ENCODE assay signal across 1 cellular context in the genomic region with DNA sequence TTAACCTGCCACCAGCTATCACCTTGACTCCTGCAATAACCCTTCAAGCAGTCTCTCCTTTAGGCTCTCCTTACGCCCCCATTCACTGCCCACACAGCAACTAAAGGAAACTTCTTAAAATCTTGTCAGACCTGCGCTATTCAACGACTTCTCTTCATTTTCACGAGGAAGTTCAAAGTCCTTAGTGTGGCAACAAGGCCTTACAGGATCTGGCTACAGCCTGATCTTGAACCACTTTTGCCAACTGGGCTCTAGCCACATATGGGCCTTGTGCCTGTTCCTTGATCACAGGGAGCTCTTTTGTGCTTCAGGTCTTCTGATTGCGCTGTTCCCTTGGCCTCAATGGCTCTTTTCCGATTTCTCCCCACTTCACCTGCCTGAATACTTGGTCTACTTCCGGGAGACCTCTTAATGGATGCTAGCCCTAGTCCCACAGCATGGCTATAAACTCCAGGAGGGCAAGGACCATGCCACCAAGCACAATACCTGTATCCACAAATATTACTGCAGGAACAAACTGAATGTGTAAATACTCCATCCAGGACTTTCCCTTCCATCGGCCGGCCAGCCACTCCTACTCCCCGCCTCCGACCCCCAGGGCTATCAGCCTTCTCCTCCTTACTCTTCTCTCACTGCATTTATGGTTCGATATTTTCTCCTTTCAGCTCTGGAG.
TF ChIP-seq lines count a peak whose summit lies in the region.

No MANE protein-coding gene starts in this region.

TF ChIP-seq in HepG2, 621 proteins besides CTCF, POLR2A, EP300 and RAD21 (continued from another document and continues in another):
- TF ChIP-seq, protein P1, sequence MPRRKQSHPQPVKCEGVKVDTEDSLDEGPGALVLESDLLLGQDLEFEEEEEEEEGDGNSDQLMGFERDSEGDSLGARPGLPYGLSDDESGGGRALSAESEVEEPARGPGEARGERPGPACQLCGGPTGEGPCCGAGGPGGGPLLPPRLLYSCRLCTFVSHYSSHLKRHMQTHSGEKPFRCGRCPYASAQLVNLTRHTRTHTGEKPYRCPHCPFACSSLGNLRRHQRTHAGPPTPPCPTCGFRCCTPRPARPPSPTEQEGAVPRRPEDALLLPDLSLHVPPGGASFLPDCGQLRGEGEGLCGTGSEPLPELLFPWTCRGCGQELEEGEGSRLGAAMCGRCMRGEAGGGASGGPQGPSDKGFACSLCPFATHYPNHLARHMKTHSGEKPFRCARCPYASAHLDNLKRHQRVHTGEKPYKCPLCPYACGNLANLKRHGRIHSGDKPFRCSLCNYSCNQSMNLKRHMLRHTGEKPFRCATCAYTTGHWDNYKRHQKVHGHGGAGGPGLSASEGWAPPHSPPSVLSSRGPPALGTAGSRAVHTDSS (CRISPR knock-in tag; conservative IDR thresholded peaks at IDR 0.05), result no peak
- TF ChIP-seq SRSF4 (IDR thresholded peaks at IDR 0.05; ENCODE audit: low read depth, low read length, poor library complexity, severe bottlenecking) (no peak), ZNF383 (CRISPR knock-in tag; IDR thresholded peaks at IDR 0.05; ENCODE audit: borderline replicate concordance) (no peak), ARID2 (CRISPR knock-in tag; IDR thresholded peaks at IDR 0.05; ENCODE audit: borderline replicate concordance) (no peak), NR2F1 (CRISPR knock-in tag; IDR thresholded peaks at IDR 0.05) (no peak), GABPB1 (CRISPR knock-in tag; IDR thresholded peaks at IDR 0.05) (no peak), HNF4A (CRISPR knock-in tag; IDR thresholded peaks at IDR 0.05) (peak; percentile 43; the same call in 1 of the 2 replicates), ZNF781 (CRISPR knock-in tag; IDR thresholded peaks at IDR 0.05; ENCODE audit: borderline replicate concordance, not compliant biosample characterization) (no peak), GTF2F1 (IDR thresholded peaks at IDR 0.05; ENCODE audit: low read length) (no peak), MED8 (CRISPR knock-in tag; IDR thresholded peaks at IDR 0.05; ENCODE audit: insufficient replicate concordance) (no peak), ZNF879 (CRISPR knock-in tag; IDR thresholded peaks at IDR 0.05) (no peak), ZBTB38 (CRISPR knock-in tag; IDR thresholded peaks at IDR 0.05) (peak; percentile 68), TARDBP (CRISPR knock-in tag; IDR thresholded peaks at IDR 0.05) (0 out of 2 replicates have a peak, but pooled peaks have one; percentile 30), SOX13 (IDR thresholded peaks at IDR 0.05) (no peak), SOX13 (CRISPR knock-in tag; conservative IDR thresholded peaks at IDR 0.05 in 1 of 2, IDR thresholded peaks at IDR 0.05 in 1 of 2) (peak in 1 of 2 experiments; percentile 38; a peak in 1 of 4 replicates), XBP1 (CRISPR knock-in tag; IDR thresholded peaks at IDR 0.05) (no peak), JUND (CRISPR knock-in tag; IDR thresholded peaks at IDR 0.05) (no peak), REXO4 (CRISPR knock-in tag; IDR thresholded peaks at IDR 0.05; ENCODE audit: borderline replicate concordance) (no peak), ZNF282 (IDR thresholded peaks at IDR 0.05; ENCODE audit: partially characterized antibody) (no peak), NFE2L1 (CRISPR knock-in tag; IDR thresholded peaks at IDR 0.05; ENCODE audit: borderline replicate concordance) (no peak), ZNF616 (CRISPR knock-in tag; IDR thresholded peaks at IDR 0.05; ENCODE audit: low read depth) (no peak), MZF1 (CRISPR knock-in tag; IDR thresholded peaks at IDR 0.05; ENCODE audit: borderline replicate concordance) (no peak), SMAD1 (CRISPR knock-in tag; IDR thresholded peaks at IDR 0.05; ENCODE audit: borderline replicate concordance, low read depth) (no peak), KMT2A (CRISPR knock-in tag; IDR thresholded peaks at IDR 0.05) (no peak), RBM22 (optimal IDR thresholded peaks at IDR 0.05; ENCODE audit: low read length) (no peak), ISL2 (CRISPR knock-in tag; IDR thresholded peaks at IDR 0.05) (0 out of 2 replicates have a peak, but pooled peaks have one; percentile 25), MED1 (CRISPR knock-in tag; IDR thresholded peaks at IDR 0.05) (0 out of 2 replicates have a peak, but pooled peaks have one; percentile 23), SYNCRIP (IDR thresholded peaks at IDR 0.05; ENCODE audit: insufficient read depth, low read depth, low read length) (no peak), TCF7L2 (IDR thresholded peaks at IDR 0.05; ENCODE audit: low read depth, low read length) (no peak), CCDC6 (CRISPR knock-in tag; IDR thresholded peaks at IDR 0.05) (no peak), BRCA1 (CRISPR knock-in tag; IDR thresholded peaks at IDR 0.05) (no peak)
- TF ChIP-seq, protein P2, sequence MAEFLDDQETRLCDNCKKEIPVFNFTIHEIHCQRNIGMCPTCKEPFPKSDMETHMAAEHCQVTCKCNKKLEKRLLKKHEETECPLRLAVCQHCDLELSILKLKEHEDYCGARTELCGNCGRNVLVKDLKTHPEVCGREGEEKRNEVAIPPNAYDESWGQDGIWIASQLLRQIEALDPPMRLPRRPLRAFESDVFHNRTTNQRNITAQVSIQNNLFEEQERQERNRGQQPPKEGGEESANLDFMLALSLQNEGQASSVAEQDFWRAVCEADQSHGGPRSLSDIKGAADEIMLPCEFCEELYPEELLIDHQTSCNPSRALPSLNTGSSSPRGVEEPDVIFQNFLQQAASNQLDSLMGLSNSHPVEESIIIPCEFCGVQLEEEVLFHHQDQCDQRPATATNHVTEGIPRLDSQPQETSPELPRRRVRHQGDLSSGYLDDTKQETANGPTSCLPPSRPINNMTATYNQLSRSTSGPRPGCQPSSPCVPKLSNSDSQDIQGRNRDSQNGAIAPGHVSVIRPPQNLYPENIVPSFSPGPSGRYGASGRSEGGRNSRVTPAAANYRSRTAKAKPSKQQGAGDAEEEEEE (CRISPR knock-in tag; IDR thresholded peaks at IDR 0.05; ENCODE audit: borderline replicate concordance), result no peak
- TF ChIP-seq, protein P3, sequence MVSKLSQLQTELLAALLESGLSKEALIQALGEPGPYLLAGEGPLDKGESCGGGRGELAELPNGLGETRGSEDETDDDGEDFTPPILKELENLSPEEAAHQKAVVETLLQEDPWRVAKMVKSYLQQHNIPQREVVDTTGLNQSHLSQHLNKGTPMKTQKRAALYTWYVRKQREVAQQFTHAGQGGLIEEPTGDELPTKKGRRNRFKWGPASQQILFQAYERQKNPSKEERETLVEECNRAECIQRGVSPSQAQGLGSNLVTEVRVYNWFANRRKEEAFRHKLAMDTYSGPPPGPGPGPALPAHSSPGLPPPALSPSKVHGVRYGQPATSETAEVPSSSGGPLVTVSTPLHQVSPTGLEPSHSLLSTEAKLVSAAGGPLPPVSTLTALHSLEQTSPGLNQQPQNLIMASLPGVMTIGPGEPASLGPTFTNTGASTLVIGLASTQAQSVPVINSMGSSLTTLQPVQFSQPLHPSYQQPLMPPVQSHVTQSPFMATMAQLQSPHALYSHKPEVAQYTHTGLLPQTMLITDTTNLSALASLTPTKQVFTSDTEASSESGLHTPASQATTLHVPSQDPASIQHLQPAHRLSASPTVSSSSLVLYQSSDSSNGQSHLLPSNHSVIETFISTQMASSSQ (IDR thresholded peaks at IDR 0.05; ENCODE audit: low read depth), result 0 out of 2 replicates have a peak, but pooled peaks have one; percentile 19
- TF ChIP-seq, protein P3 (CRISPR knock-in tag; IDR thresholded peaks at IDR 0.05; ENCODE audit: borderline replicate concordance), result no peak
- TF ChIP-seq, protein P4, sequence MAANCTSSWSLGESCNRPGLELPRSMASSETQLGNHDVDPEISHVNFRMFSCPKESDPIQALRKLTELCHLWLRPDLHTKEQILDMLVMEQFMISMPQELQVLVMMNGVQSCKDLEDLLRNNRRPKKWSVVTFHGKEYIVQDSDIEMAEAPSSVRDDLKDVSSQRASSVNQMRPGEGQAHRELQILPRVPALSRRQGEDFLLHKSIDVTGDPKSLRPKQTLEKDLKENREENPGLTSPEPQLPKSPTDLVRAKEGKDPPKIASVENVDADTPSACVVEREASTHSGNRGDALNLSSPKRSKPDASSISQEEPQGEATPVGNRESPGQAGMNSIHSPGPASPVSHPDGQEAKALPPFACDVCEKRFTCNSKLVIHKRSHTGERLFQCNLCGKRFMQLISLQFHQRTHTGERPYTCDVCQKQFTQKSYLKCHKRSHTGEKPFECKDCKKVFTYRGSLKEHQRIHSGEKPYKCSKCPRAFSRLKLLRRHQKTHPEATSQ (CRISPR knock-in tag; IDR thresholded peaks at IDR 0.05; ENCODE audit: borderline replicate concordance), result no peak
- TF ChIP-seq, protein P5, sequence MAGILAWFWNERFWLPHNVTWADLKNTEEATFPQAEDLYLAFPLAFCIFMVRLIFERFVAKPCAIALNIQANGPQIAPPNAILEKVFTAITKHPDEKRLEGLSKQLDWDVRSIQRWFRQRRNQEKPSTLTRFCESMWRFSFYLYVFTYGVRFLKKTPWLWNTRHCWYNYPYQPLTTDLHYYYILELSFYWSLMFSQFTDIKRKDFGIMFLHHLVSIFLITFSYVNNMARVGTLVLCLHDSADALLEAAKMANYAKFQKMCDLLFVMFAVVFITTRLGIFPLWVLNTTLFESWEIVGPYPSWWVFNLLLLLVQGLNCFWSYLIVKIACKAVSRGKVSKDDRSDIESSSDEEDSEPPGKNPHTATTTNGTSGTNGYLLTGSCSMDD (CRISPR knock-in tag; IDR thresholded peaks at IDR 0.05), result no peak
- TF ChIP-seq, protein P6, sequence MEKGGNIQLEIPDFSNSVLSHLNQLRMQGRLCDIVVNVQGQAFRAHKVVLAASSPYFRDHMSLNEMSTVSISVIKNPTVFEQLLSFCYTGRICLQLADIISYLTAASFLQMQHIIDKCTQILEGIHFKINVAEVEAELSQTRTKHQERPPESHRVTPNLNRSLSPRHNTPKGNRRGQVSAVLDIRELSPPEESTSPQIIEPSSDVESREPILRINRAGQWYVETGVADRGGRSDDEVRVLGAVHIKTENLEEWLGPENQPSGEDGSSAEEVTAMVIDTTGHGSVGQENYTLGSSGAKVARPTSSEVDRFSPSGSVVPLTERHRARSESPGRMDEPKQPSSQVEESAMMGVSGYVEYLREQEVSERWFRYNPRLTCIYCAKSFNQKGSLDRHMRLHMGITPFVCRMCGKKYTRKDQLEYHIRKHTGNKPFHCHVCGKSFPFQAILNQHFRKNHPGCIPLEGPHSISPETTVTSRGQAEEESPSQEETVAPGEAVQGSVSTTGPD (CRISPR knock-in tag; IDR thresholded peaks at IDR 0.05), result no peak
- TF ChIP-seq, protein P7, sequence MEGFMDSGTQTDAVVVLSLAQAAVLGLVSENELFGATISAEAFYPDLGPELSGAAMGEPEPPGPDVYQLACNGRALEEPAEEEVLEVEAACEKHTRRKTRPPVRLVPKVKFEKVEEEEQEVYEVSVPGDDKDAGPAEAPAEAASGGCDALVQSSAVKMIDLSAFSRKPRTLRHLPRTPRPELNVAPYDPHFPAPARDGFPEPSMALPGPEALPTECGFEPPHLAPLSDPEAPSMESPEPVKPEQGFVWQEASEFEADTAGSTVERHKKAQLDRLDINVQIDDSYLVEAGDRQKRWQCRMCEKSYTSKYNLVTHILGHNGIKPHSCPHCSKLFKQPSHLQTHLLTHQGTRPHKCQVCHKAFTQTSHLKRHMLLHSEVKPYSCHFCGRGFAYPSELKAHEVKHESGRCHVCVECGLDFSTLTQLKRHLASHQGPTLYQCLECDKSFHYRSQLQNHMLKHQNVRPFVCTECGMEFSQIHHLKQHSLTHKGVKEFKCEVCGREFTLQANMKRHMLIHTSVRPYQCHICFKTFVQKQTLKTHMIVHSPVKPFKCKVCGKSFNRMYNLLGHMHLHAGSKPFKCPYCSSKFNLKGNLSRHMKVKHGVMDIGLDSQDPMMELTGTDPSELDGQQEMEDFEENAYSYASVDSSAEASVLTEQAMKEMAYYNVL (CRISPR knock-in tag; IDR thresholded peaks at IDR 0.05; ENCODE audit: borderline replicate concordance), result no peak
- TF ChIP-seq, protein P8, sequence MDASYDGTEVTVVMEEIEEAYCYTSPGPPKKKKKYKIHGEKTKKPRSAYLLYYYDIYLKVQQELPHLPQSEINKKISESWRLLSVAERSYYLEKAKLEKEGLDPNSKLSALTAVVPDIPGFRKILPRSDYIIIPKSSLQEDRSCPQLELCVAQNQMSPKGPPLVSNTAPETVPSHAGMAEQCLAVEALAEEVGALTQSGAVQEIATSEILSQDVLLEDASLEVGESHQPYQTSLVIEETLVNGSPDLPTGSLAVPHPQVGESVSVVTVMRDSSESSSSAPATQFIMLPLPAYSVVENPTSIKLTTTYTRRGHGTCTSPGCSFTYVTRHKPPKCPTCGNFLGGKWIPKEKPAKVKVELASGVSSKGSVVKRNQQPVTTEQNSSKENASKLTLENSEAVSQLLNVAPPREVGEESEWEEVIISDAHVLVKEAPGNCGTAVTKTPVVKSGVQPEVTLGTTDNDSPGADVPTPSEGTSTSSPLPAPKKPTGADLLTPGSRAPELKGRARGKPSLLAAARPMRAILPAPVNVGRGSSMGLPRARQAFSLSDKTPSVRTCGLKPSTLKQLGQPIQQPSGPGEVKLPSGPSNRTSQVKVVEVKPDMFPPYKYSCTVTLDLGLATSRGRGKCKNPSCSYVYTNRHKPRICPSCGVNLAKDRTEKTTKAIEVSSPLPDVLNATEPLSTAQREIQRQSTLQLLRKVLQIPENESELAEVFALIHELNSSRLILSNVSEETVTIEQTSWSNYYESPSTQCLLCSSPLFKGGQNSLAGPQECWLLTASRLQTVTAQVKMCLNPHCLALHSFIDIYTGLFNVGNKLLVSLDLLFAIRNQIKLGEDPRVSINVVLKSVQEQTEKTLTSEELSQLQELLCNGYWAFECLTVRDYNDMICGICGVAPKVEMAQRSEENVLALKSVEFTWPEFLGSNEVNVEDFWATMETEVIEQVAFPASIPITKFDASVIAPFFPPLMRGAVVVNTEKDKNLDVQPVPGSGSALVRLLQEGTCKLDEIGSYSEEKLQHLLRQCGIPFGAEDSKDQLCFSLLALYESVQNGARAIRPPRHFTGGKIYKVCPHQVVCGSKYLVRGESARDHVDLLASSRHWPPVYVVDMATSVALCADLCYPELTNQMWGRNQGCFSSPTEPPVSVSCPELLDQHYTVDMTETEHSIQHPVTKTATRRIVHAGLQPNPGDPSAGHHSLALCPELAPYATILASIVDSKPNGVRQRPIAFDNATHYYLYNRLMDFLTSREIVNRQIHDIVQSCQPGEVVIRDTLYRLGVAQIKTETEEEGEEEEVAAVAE (CRISPR knock-in tag; IDR thresholded peaks at IDR 0.05; ENCODE audit: borderline replicate concordance), result no peak
- TF ChIP-seq, protein P9, sequence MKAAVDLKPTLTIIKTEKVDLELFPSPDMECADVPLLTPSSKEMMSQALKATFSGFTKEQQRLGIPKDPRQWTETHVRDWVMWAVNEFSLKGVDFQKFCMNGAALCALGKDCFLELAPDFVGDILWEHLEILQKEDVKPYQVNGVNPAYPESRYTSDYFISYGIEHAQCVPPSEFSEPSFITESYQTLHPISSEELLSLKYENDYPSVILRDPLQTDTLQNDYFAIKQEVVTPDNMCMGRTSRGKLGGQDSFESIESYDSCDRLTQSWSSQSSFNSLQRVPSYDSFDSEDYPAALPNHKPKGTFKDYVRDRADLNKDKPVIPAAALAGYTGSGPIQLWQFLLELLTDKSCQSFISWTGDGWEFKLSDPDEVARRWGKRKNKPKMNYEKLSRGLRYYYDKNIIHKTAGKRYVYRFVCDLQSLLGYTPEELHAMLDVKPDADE (CRISPR knock-in tag; IDR thresholded peaks at IDR 0.05), result no peak
